Comparison of ENCODE assay signal across 9 cellular contexts in the genomic region with DNA sequence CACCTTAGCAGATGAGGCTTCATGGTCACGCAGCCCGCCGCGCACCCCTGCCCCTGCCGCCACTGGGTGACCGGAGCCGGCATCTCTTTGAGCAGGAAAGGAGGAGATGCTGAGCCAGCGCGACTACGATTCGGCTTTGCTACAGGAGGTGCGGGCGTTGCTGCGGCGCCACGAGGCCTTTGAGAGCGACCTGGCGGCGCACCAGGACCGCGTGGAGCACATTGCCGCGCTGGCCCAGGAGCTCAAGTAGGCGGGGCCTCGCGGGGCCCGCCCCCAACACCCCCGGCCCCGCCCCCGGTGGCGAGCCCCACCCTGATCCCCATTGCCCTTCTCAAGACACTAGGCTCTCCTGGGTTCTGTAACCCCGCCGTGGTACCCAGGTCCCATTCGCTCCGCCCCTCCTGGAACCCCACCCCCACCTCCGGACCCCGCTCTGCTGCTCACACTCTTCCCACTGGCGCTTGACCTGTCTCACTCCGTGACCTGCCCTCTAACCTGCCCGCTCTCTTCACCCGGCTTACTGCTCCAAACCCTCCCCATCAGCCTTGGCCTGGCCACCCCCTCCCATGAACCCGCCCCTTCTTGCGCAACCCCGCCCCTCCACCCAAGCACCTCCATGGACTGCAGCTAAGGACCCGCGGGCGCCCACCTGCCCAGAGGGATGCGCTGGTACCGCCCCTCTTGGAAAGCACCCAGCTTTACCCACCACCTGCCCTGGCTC. TPM values are rescaled to one million over a fixed set of nuclear protein-coding genes. Genes with fewer than 3 reads are reported as not detected.
A peak's percentile ranks its signal among the peaks of the same experiment; 100 is the strongest.
DNase-seq lines count a peak whose midpoint lies in the region; ATAC-seq and TF ChIP-seq lines count a peak whose summit lies in the region.
"Had no signal": no experiment of that assay in that cellular context is flagged by ENCODE, and none has a peak within 500 bp of the region (broad histone marks: within the 10 kb centered on the region; RNA-seq: fewer than 3 reads in every experiment).

No MANE protein-coding gene starts in this region.

- peak; percentile 43 to 59 for ATAC-seq in lower lobe of right lung
- ATAC-seq in upper lobe of right lung = peak; percentile 53
- ATAC-seq in HG03025 (IDR thresholded peaks at IDR 0.05; ENCODE audit: low FRiP score, unreplicated experiment) = no peak

- peaks cover 9% of the 10 kb centered on the region for H3K4me1 ChIP-seq in lower lobe of right lung
- H3K4me1 ChIP-seq in upper lobe of right lung = peaks cover 7% of the 10 kb centered on the region
- H3K4me1 ChIP-seq in SJCRH30 = no peaks in the 10 kb centered on the region

- no peak overlapping the region for H3K27ac Mint-ChIP-seq in activated CD4-positive, alpha-beta T cell treated with anti-CD3 and anti-CD28 coated beads, Interleukin-2, amount 10 ng/mL, durations not matched to agents 7 days and 5 days
- H3K27ac Mint-ChIP-seq in activated naive CD4-positive, alpha-beta T cell treated with anti-CD3 and anti-CD28 coated beads, Interleukin-2, amount 50 U/mL, for 24 hours = no peak overlapping the region

- CTCF ChIA-PET in activated CD4-positive, alpha-beta T cell treated with anti-CD3 and anti-CD28 coated beads, Interleukin-2, amount 10 ng/mL, durations not matched to agents 7 days and 5 days (lab: Charles Lee) = interaction anchor here (0.6 kb wide), 2 partner anchors 12 to 188 kb away, joined by 3 read pairs; no protein-coding TSS in a partner anchor

- H3K4me1 Mint-ChIP-seq in activated CD4-positive, alpha-beta T cell treated with anti-CD3 and anti-CD28 coated beads, Interleukin-2, amount 10 ng/mL, durations not matched to agents 7 days and 5 days = peaks cover 4% of the 10 kb centered on the region
- H3K4me1 Mint-ChIP-seq in activated naive CD4-positive, alpha-beta T cell treated with anti-CD3 and anti-CD28 coated beads, Interleukin-2, amount 50 U/mL, for 24 hours = peaks cover 6% of the 10 kb centered on the region

- no peak overlapping the region for H3K4me3 Mint-ChIP-seq in activated CD4-positive, alpha-beta T cell treated with anti-CD3 and anti-CD28 coated beads, Interleukin-2, amount 10 ng/mL, durations not matched to agents 7 days and 5 days
- H3K4me3 Mint-ChIP-seq in activated naive CD4-positive, alpha-beta T cell treated with anti-CD3 and anti-CD28 coated beads, Interleukin-2, amount 50 U/mL, for 24 hours = peak overlapping the region; percentile 51

- no peaks in the 10 kb centered on the region for H3K27me3 ChIP-seq in lower lobe of right lung (ENCODE audit: low read depth)
- peaks cover 5% of the 10 kb centered on the region for H3K27me3 ChIP-seq in upper lobe of right lung
- no peaks in the 10 kb centered on the region for H3K27me3 ChIP-seq in SJCRH30

- H3K36me3 ChIP-seq in lower lobe of right lung = no peaks in the 10 kb centered on the region
- no peaks in the 10 kb centered on the region for H3K36me3 ChIP-seq in upper lobe of right lung
- H3K36me3 ChIP-seq in SJCRH30 = no peaks in the 10 kb centered on the region

- H3K27me3 Mint-ChIP-seq in activated CD4-positive, alpha-beta T cell treated with anti-CD3 and anti-CD28 coated beads, Interleukin-2, amount 10 ng/mL, durations not matched to agents 7 days and 5 days = peaks cover 7% of the 10 kb centered on the region
- H3K27me3 Mint-ChIP-seq in activated naive CD4-positive, alpha-beta T cell treated with anti-CD3 and anti-CD28 coated beads, Interleukin-2, amount 50 U/mL, for 24 hours = peaks cover 4% of the 10 kb centered on the region

- POLR2A ChIA-PET in activated CD4-positive, alpha-beta T cell treated with anti-CD3 and anti-CD28 coated beads, Interleukin-2, amount 10 ng/mL, durations not matched to agents 7 days and 5 days (lab: Charles Lee) = no interaction called here

- H3K4me3 ChIP-seq in lower lobe of right lung (no peak overlapping the region), upper lobe of right lung (no peak overlapping the region), SJCRH30 (no peak overlapping the region)

- no peaks in the 10 kb centered on the region for H3K9me3 Mint-ChIP-seq in activated CD4-positive, alpha-beta T cell treated with anti-CD3 and anti-CD28 coated beads, Interleukin-2, amount 10 ng/mL, durations not matched to agents 7 days and 5 days
- no peaks in the 10 kb centered on the region for H3K9me3 Mint-ChIP-seq in activated naive CD4-positive, alpha-beta T cell treated with anti-CD3 and anti-CD28 coated beads, Interleukin-2, amount 50 U/mL, for 24 hours

- TF ChIP-seq CTCF in lower lobe of right lung (IDR thresholded peaks at IDR 0.05) (no peak), upper lobe of right lung (IDR thresholded peaks at IDR 0.05) (no peak)

- peak; percentile 20 to 32 for DNase-seq in activated CD4-positive, alpha-beta T cell treated with anti-CD3 and anti-CD28 coated beads for 4 hours
- DNase-seq in activated CD4-positive, alpha-beta T cell treated with anti-CD3 and anti-CD28 coated beads, Interleukin-2, amount 10 ng/mL, durations not matched to agents 7 days and 5 days = no peak
- DNase-seq in lower lobe of right lung (peak; percentile 63), upper lobe of right lung (no peak), SJCRH30 (no peak), NCI-H146 treated with DMSO at 0.1 percent for 48 hours (lab: John Stamatoyannopoulos, UW; ENCODE audit: unreplicated experiment) (no peak)

- intact Hi-C loops in lower lobe of right lung (cut with DNase I) = no loop called here
- intact Hi-C loops in upper lobe of right lung (cut with DNase I) = no loop called here

- no peaks in the 10 kb centered on the region for H3K36me3 Mint-ChIP-seq in activated CD4-positive, alpha-beta T cell treated with anti-CD3 and anti-CD28 coated beads, Interleukin-2, amount 10 ng/mL, durations not matched to agents 7 days and 5 days (ENCODE audit: low read depth)
- H3K36me3 Mint-ChIP-seq in activated naive CD4-positive, alpha-beta T cell treated with anti-CD3 and anti-CD28 coated beads, Interleukin-2, amount 50 U/mL, for 24 hours = no peaks in the 10 kb centered on the region

- no peaks in the 10 kb centered on the region for H3K9me3 ChIP-seq in lower lobe of right lung
- no peaks in the 10 kb centered on the region for H3K9me3 ChIP-seq in upper lobe of right lung
- no peaks in the 10 kb centered on the region for H3K9me3 ChIP-seq in SJCRH30 (replicated peaks)

- H3K27ac ChIP-seq in lower lobe of right lung (no peak overlapping the region), upper lobe of right lung (no peak overlapping the region), SJCRH30 (no peak overlapping the region)

RNA-seq across cellular contexts. Expression of gene CTSF, which starts 9.1 kb away (rescaled TPM):
- total RNA-seq in activated CD4-positive, alpha-beta T cell treated with anti-CD3 and anti-CD28 coated beads, Interleukin-2, amount 10 ng/mL, durations not matched to agents 7 days and 5 days = 1 to 10 TPM; 3.5 to 3.9 TPM
- total RNA-seq in lower lobe of right lung (31.2 TPM), upper lobe of right lung (37.0 TPM)
- 4.5 and 5.2 TPM in 2 replicates for total RNA-seq in SJCRH30 (2014; rRNA removed; shearing (Covaris generic))

RNA-seq across cellular contexts. Expression of gene ACTN3, which starts 12.6 kb away (rescaled TPM):
- under 1 TPM in 1 of 2 experiments, not detected in 1; 0.23 TPM for total RNA-seq in activated CD4-positive, alpha-beta T cell treated with anti-CD3 and anti-CD28 coated beads, Interleukin-2, amount 10 ng/mL, durations not matched to agents 7 days and 5 days
- total RNA-seq in lower lobe of right lung = 0.24 TPM
- total RNA-seq in upper lobe of right lung = not detected
- not detected in 2 replicates for total RNA-seq in SJCRH30 (2014; rRNA removed; shearing (Covaris generic))
- total RNA-seq: liver had no signal

RNA-seq across cellular contexts. Expression of gene ZDHHC24, which starts 13.5 kb away (rescaled TPM):
- total RNA-seq in activated CD4-positive, alpha-beta T cell treated with anti-CD3 and anti-CD28 coated beads, Interleukin-2, amount 10 ng/mL, durations not matched to agents 7 days and 5 days = 10 to 100 TPM; 16.8 to 16.9 TPM
- 14.9 TPM for total RNA-seq in lower lobe of right lung
- total RNA-seq in upper lobe of right lung = 14.5 TPM
- 2.6 and 3.1 TPM in 2 replicates for total RNA-seq in SJCRH30 (2014; rRNA removed; shearing (Covaris generic))

RNA-seq across cellular contexts. Expression of gene CCDC87, which starts 33.6 kb away (rescaled TPM):
- under 1 TPM in 1 of 2 experiments, not detected in 1; 0.08 TPM for total RNA-seq in activated CD4-positive, alpha-beta T cell treated with anti-CD3 and anti-CD28 coated beads, Interleukin-2, amount 10 ng/mL, durations not matched to agents 7 days and 5 days
- total RNA-seq in lower lobe of right lung (0.50 TPM), upper lobe of right lung (0.26 TPM)
- total RNA-seq in SJCRH30 (2014; rRNA removed; shearing (Covaris generic)) = 0.23 and 0.43 TPM in 2 replicates

RNA-seq across cellular contexts. Expression of gene CCS, which starts 33.7 kb away (rescaled TPM):
- total RNA-seq in activated CD4-positive, alpha-beta T cell treated with anti-CD3 and anti-CD28 coated beads, Interleukin-2, amount 10 ng/mL, durations not matched to agents 7 days and 5 days = 10 to 100 TPM; 28.8 to 32.6 TPM
- total RNA-seq in lower lobe of right lung (40.5 TPM), upper lobe of right lung (31.9 TPM)
- 10.3 and 15.3 TPM in 2 replicates for total RNA-seq in SJCRH30 (2014; rRNA removed; shearing (Covaris generic))

Comparison
In these comparisons a context has a peak if more than half of its experiments do, and no peak if none do; other contexts are left out.
1. DNase-seq: peak in activated CD4-positive, alpha-beta T cell treated with anti-CD3 and anti-CD28 coated beads for 4 hours (2 of 2) and lower lobe of right lung (single experiment); none in activated CD4-positive, alpha-beta T cell treated with anti-CD3 and anti-CD28 coated beads, Interleukin-2, amount 10 ng/mL, durations not matched to agents 7 days and 5 days (single experiment), upper lobe of right lung (single experiment), SJCRH30 (0 of 2) and NCI-H146 treated with DMSO at 0.1 percent for 48 hours (single experiment).